In genomic region chr1:112923234-112923955, GRCh38 we compare ENCODE assay signal across 17 cellular contexts. TPM values are rescaled to one million over a fixed set of nuclear protein-coding genes. Genes with fewer than 3 reads are reported as not detected.
DNase-seq lines count a peak whose midpoint lies in the region; ATAC-seq and TF ChIP-seq lines count a peak whose summit lies in the region.
"Had no signal": no experiment of that assay in that cellular context is flagged by ENCODE, and none has a peak within 500 bp of the region (broad histone marks: within the 10 kb centered on the region; RNA-seq: fewer than 3 reads in every experiment).

No MANE protein-coding gene starts in this region.

- no peak overlapping the region for H2BK15ac ChIP-seq in neuronal stem cell (ENCODE audit: low read length)

- H3K4me1 ChIP-seq in GM23338 (ENCODE audit: insufficient read depth) (peaks cover 7% of the 10 kb centered on the region; the same call in 1 of the 2 replicates), HUES48 (ENCODE audit: control insufficient read depth, insufficient read depth, low read length) (peaks cover 7% of the 10 kb centered on the region; the same call in 1 of the 2 replicates), left ventricle myocardium inferior (peaks cover 49% of the 10 kb centered on the region), neuronal stem cell (ENCODE audit: control insufficient read depth in 2 of 2, insufficient read depth in 1 of 2, low read depth in 1 of 2, low read length in 2 of 2) (no peaks in the 10 kb centered on the region)
- H3K4me1 ChIP-seq in CD8-positive, alpha-beta memory T cell (ENCODE audit: insufficient read depth, low read length) = no peaks in the 10 kb centered on the region
- H3K4me1 ChIP-seq: SJCRH30 had no signal

- H3K36me3 Mint-ChIP-seq in GM23338 (ENCODE audit: low read depth) = peaks cover 97% of the 10 kb centered on the region
- H3K36me3 Mint-ChIP-seq in endothelial cell (ENCODE audit: low read depth, unreplicated experiment) = no peaks in the 10 kb centered on the region
- peaks cover 0 to 40% (median 16%) of the 10 kb centered on the region in 3 donors for H3K36me3 Mint-ChIP-seq in CD8-positive, alpha-beta memory T cell

- no peak for DNase-seq in GM23338 (ENCODE audit: low spot score)
- no peak for DNase-seq in left ventricle myocardium inferior
- DNase-seq in neuronal stem cell (ENCODE audit: low spot score) = no peak
- DNase-seq in endothelial cell (ENCODE audit: low spot score) = no peak
- no peak for DNase-seq in CD8-positive, alpha-beta memory T cell
- no peak for DNase-seq in NCI-H187 (lab: John Stamatoyannopoulos, UW)
- DNase-seq: ACHN, DMS79 treated with DMSO at 0.1 percent for 48 hours, NCI-H1417 treated with DMSO at 0.1 percent for 48 hours, NCI-H1930, NCI-H345, NCI-H524 treated with DMSO at 0.1 percent for 48 hours, PC-3, RPMI8226, SJCRH30 had no signal

- H3K23ac ChIP-seq in neuronal stem cell (ENCODE audit: low read depth, low read length, poor library complexity) = peak overlapping the region; percentile 89

- H3K27ac ChIP-seq in GM23338 (ENCODE audit: low read depth) = 0 out of 2 replicates have a peak overlapping the region, but pooled peaks have one; percentile 51
- H3K27ac ChIP-seq in HUES48 (ENCODE audit: low read depth, low read length) = peak overlapping the region; percentile 42
- H3K27ac ChIP-seq in left ventricle myocardium inferior (replicated peaks) = peak overlapping the region; percentile 22
- H3K27ac ChIP-seq in neuronal stem cell (replicated peaks; ENCODE audit: low read length) = no peak overlapping the region
- no peak overlapping the region for H3K27ac ChIP-seq in CD8-positive, alpha-beta memory T cell (ENCODE audit: low read depth, low read length)
- H3K27ac ChIP-seq: SJCRH30 had no signal

- H3K27ac Mint-ChIP-seq in GM23338 (no peak overlapping the region), endothelial cell (ENCODE audit: unreplicated experiment) (no peak overlapping the region)
- H3K27ac Mint-ChIP-seq in CD8-positive, alpha-beta memory T cell = no peak overlapping the region

- H4K8ac ChIP-seq in neuronal stem cell (ENCODE audit: low read depth, low read length) = no peak overlapping the region

- ATAC-seq in GM23338 = no peak; the same call in 2 of the 3 replicates
- ATAC-seq: PC-3 had no signal

- no peak for TF ChIP-seq CTCF in GM23338 (conservative IDR thresholded peaks at IDR 0.05; ENCODE audit: low read depth in 2 of 2)
- TF ChIP-seq CTCF in left ventricle myocardium inferior (IDR thresholded peaks at IDR 0.05; ENCODE audit: borderline replicate concordance) = no peak
- TF ChIP-seq CTCF in endothelial cell (IDR thresholded peaks at IDR 0.05; ENCODE audit: unreplicated experiment) = no peak

- no peaks in the 10 kb centered on the region for H3K9me3 ChIP-seq in HUES48 (ENCODE audit: control insufficient read depth, insufficient read depth, low read length)
- H3K9me3 ChIP-seq in left ventricle myocardium inferior (replicated peaks) = no peaks in the 10 kb centered on the region
- H3K9me3 ChIP-seq in neuronal stem cell (replicated peaks in 1 of 2; ENCODE audit: control insufficient read depth in 2 of 2, insufficient read depth in 1 of 2, low read depth in 1 of 2, low read length in 2 of 2) = peaks cover 0 to 2% of the 10 kb centered on the region in 2 donors
- H3K9me3 ChIP-seq in CD8-positive, alpha-beta memory T cell (ENCODE audit: low read length) = no peaks in the 10 kb centered on the region
- H3K9me3 ChIP-seq: SJCRH30 had no signal

- H3K27me3 ChIP-seq in GM23338 (ENCODE audit: insufficient read depth) (no peaks in the 10 kb centered on the region), HUES48 (ENCODE audit: control insufficient read depth, insufficient read depth, low read length) (no peaks in the 10 kb centered on the region), left ventricle myocardium inferior (ENCODE audit: low read depth) (no peaks in the 10 kb centered on the region), neuronal stem cell (ENCODE audit: control insufficient read depth in 3 of 3, insufficient read depth in 3 of 3, low read depth in 1 of 3, low read length in 3 of 3) (no peaks in the 10 kb centered on the region)
- no peaks in the 10 kb centered on the region for H3K27me3 ChIP-seq in CD8-positive, alpha-beta memory T cell (ENCODE audit: insufficient read depth, low read length, poor library complexity, severe bottlenecking)
- H3K27me3 ChIP-seq: SJCRH30 had no signal

- H3K18ac ChIP-seq in neuronal stem cell (ENCODE audit: low read length) = peak overlapping the region; percentile 64

- peaks cover 68% of the 10 kb centered on the region for H3K36me3 ChIP-seq in GM23338 (ENCODE audit: insufficient read depth)
- peaks cover 98% of the 10 kb centered on the region for H3K36me3 ChIP-seq in HUES48 (ENCODE audit: control insufficient read depth, insufficient read depth, low read length)
- peaks cover 36% of the 10 kb centered on the region for H3K36me3 ChIP-seq in left ventricle myocardium inferior
- H3K36me3 ChIP-seq in neuronal stem cell (replicated peaks in 1 of 2; ENCODE audit: control insufficient read depth in 2 of 2, insufficient read depth in 2 of 2, low read length in 2 of 2) = peaks cover 14 to 95% of the 10 kb centered on the region in 2 donors
- H3K36me3 ChIP-seq in CD8-positive, alpha-beta memory T cell (ENCODE audit: insufficient read depth, low read length) = no peaks in the 10 kb centered on the region

- no peak overlapping the region for H2BK120ac ChIP-seq in neuronal stem cell (ENCODE audit: low read depth, low read length)

- H3K9me3 Mint-ChIP-seq in GM23338 (no peaks in the 10 kb centered on the region), endothelial cell (ENCODE audit: unreplicated experiment) (no peaks in the 10 kb centered on the region)
- H3K9me3 Mint-ChIP-seq in CD8-positive, alpha-beta memory T cell = no peaks in the 10 kb centered on the region
- H3K9me3 Mint-ChIP-seq: CD14-positive monocyte had no signal

- no peak overlapping the region for H2AK5ac ChIP-seq in neuronal stem cell (ENCODE audit: low read depth, low read length)

- no peak overlapping the region for H3K4me2 ChIP-seq in GM23338
- no peak overlapping the region for H3K4me2 ChIP-seq in neuronal stem cell (ENCODE audit: insufficient read depth, low read length, poor library complexity, severe bottlenecking)

- H3K27me3 Mint-ChIP-seq in GM23338 (ENCODE audit: insufficient read depth, low read depth, poor library complexity) = peaks cover 8% of the 10 kb centered on the region
- H3K27me3 Mint-ChIP-seq in endothelial cell (ENCODE audit: unreplicated experiment) = peaks cover 1% of the 10 kb centered on the region
- H3K27me3 Mint-ChIP-seq in CD8-positive, alpha-beta memory T cell = no peaks in the 10 kb centered on the region

- H3F3A ChIP-seq in GM23338 (replicated peaks; ENCODE audit: low read depth) = peaks cover 27% of the 10 kb centered on the region

- H3K79me1 ChIP-seq in neuronal stem cell (ENCODE audit: low read depth, low read length) = peaks cover 8% of the 10 kb centered on the region

- CTCF ChIA-PET in CD8-positive, alpha-beta memory T cell (lab: Charles Lee) = no interaction called here

- H2AFZ ChIP-seq in GM23338 (no peak overlapping the region), neuronal stem cell (ENCODE audit: low read length) (no peak overlapping the region)

- H4K91ac ChIP-seq in neuronal stem cell (ENCODE audit: low read depth, low read length, poor library complexity) = no peak overlapping the region

- H3K4me3 Mint-ChIP-seq in GM23338 (no peak overlapping the region), endothelial cell (ENCODE audit: unreplicated experiment) (no peak overlapping the region)
- no peak overlapping the region for H3K4me3 Mint-ChIP-seq in CD8-positive, alpha-beta memory T cell
- H3K4me3 Mint-ChIP-seq: CD14-positive monocyte had no signal

- no CpG with 5 or more reads among the region's 25 CpGs for WGBS in neuronal stem cell (ENCODE audit: extremely low coverage in 2 of 2, insufficient read length in 2 of 2, insufficient replicate concordance in 1 of 2), 2 donors

- peaks cover 47% of the 10 kb centered on the region for H4K20me1 ChIP-seq in GM23338 (replicated peaks; ENCODE audit: insufficient read depth)

- no peaks in the 10 kb centered on the region for H3K9me2 ChIP-seq in GM23338 (ENCODE audit: insufficient read depth)

- peaks cover 96% of the 10 kb centered on the region for H3K79me2 ChIP-seq in GM23338 (replicated peaks; ENCODE audit: insufficient read depth)

- H2BK5ac ChIP-seq in neuronal stem cell (ENCODE audit: low read length) = no peak overlapping the region

- intact Hi-C loops in left ventricle myocardium inferior (cut with micrococcal nuclease) = no loop called here

- H3K9ac ChIP-seq in HUES48 (ENCODE audit: low read depth, low read length) = no peak overlapping the region
- H3K9ac ChIP-seq in neuronal stem cell (ENCODE audit: low read depth, low read length, poor library complexity) = peak overlapping the region; percentile 44

- H3K4me1 Mint-ChIP-seq in GM23338 = peaks cover 6% of the 10 kb centered on the region
- H3K4me1 Mint-ChIP-seq in endothelial cell (ENCODE audit: unreplicated experiment) = no peaks in the 10 kb centered on the region
- no peaks in the 10 kb centered on the region for H3K4me1 Mint-ChIP-seq in CD8-positive, alpha-beta memory T cell
- H3K4me1 Mint-ChIP-seq: CD14-positive monocyte had no signal

- POLR2A ChIA-PET in CD8-positive, alpha-beta memory T cell (lab: Charles Lee) = no interaction called here

- H2BK12ac ChIP-seq in neuronal stem cell (ENCODE audit: low read length) = no peak overlapping the region

- H3K4me3 ChIP-seq in GM23338 (no peak overlapping the region), HUES48 (ENCODE audit: low read depth, low read length) (no peak overlapping the region), left ventricle myocardium inferior (no peak overlapping the region), neuronal stem cell (ENCODE audit: low read length in 2 of 2) (no peak overlapping the region)
- H3K4me3 ChIP-seq in CD8-positive, alpha-beta memory T cell (ENCODE audit: low read length) = no peak overlapping the region
- H3K4me3 ChIP-seq: SJCRH30 had no signal

- H3K14ac ChIP-seq in neuronal stem cell (ENCODE audit: low read length) = no peak overlapping the region

- H3K4ac ChIP-seq in neuronal stem cell (ENCODE audit: low read length) = no peak overlapping the region

TF ChIP-seq in GM23338, 12 proteins besides CTCF, POLR2A, EP300 and RAD21 (continues in another document):
- TF ChIP-seq POLR2AphosphoS5 (IDR thresholded peaks at IDR 0.05; ENCODE audit: low read depth) = no peak; the same call in 1 of the 2 replicates

RNA-seq across cellular contexts. Expression of gene SLC16A1, which starts 32.6 kb away (rescaled TPM):
- total RNA-seq in GM23338 (2014; rRNA removed; shearing (Covaris generic)) = 559 and 593 TPM in 2 replicates
- polyA plus RNA-seq in GM23338 (2016; fragmentation: Nextera tagmentation; extraction: Ambion mirVana) = 218 and 231 TPM in 2 replicates
- total RNA-seq in left ventricle myocardium inferior = 154 TPM
- 78.4 TPM for polyA plus RNA-seq in neuronal stem cell (2013, experiment 1 of 2)
- 80.4 TPM for polyA plus RNA-seq in neuronal stem cell (2013, experiment 2 of 2)
- total RNA-seq in endothelial cell (ENCODE audit: unreplicated experiment) = 88.7 TPM
- total RNA-seq in CD8-positive, alpha-beta memory T cell = 10 to 100 TPM; 75.3 to 75.8 TPM
- 12.4 TPM for polyA plus RNA-seq in CD8-positive, alpha-beta memory T cell

Comparison
In these comparisons a context has a peak if more than half of its experiments do, and no peak if none do; other contexts are left out.
1. H3K27ac ChIP-seq: peak in GM23338 (single experiment), HUES48 (single experiment) and left ventricle myocardium inferior (single experiment); none in neuronal stem cell (single experiment) and CD8-positive, alpha-beta memory T cell (single experiment).